Comparison of ENCODE assay signal across 2 cellular contexts in genomic region chr9:91700475-91700874, GRCh38.
TF ChIP-seq lines count a peak whose summit lies in the region.

No MANE protein-coding gene starts in this region.

TF ChIP-seq in K562, 482 proteins besides CTCF, POLR2A, EP300 and RAD21 (continued from another document):
- no peak for TF ChIP-seq PHF8 (IDR thresholded peaks at IDR 0.05; ENCODE audit: borderline replicate concordance, low read length)

TF ChIP-seq in SK-N-SH, 30 proteins besides CTCF, POLR2A, EP300 and RAD21 (continued from another document):
- TF ChIP-seq USF1 (IDR thresholded peaks at IDR 0.05; ENCODE audit: borderline replicate concordance, low read depth) (no peak), TEAD4 (IDR thresholded peaks at IDR 0.05; ENCODE audit: borderline replicate concordance, insufficient read depth) (no peak), TCF12 (IDR thresholded peaks at IDR 0.05) (no peak), ELF1 (IDR thresholded peaks at IDR 0.05) (no peak), MAX (IDR thresholded peaks at IDR 0.05; ENCODE audit: low read depth) (no peak), SIN3A (IDR thresholded peaks at IDR 0.05; ENCODE audit: borderline replicate concordance, low read depth, low read length) (no peak), CHD2 (IDR thresholded peaks at IDR 0.05; ENCODE audit: low read length, partially characterized antibody) (no peak), RCOR1 (IDR thresholded peaks at IDR 0.05; ENCODE audit: low read length) (no peak), JUND (IDR thresholded peaks at IDR 0.05) (no peak), REST (IDR thresholded peaks at IDR 0.05; ENCODE audit: low read depth, low read length) (no peak)
